Comparison of ENCODE assay signal across 8 cellular contexts in the genomic region with DNA sequence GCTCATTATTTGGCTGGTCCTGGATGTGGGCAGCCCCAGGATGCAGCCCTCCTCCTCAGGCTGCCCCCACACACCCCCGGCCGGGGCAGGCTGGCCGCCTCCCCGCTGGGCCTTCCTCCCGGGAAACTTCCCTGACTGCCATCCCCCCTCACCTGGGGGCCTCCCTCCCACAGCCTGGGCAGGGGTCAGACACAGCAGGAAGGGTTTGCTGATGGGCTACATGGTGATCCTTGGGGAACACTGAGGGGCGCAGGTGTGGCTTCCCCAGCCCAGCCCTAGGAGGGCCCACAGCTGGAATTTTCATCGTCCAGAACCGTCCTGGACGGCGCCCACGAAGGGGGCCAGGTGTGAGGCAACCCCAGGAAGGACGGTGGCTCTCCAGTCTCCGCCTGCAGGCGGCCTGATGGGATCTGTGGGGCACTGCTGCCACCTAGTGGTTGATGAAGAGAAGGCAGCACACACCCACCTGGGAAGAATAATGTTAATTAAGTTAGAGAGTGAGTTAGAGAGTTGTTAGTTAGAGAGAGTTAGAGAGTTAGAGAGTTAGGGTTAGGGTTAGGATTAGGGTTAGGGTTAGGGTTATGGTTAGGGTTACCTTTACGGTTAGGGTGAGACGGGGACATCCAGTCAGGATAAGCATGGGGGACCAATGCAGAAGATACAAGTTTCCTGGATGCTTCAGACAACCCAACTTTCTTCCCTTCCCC.
DNase-seq lines count a peak whose midpoint lies in the region; ATAC-seq, FAIRE-seq and TF ChIP-seq lines count a peak whose summit lies in the region.

No MANE protein-coding gene starts in this region.

- H3K4me3 ChIP-seq in bronchial epithelial cell (ENCODE audit: low read depth, low read length): no peak overlapping the region
- H3K4me3 ChIP-seq in kidney (ENCODE audit: low read length in 2 of 2): no peak overlapping the region

- intact Hi-C loops in kidney (cut with DNase I): loop anchor here (5.0 kb wide), 1 partner anchor 634 kb away; no protein-coding TSS in a partner anchor

- no peaks in the 10 kb centered on the region for H3K4me1 ChIP-seq in kidney (ENCODE audit: control insufficient read depth in 1 of 2, insufficient read depth in 1 of 2, low read depth in 1 of 2, low read length in 2 of 2)

- peaks cover 1% of the 10 kb centered on the region for H3K27me3 ChIP-seq in bronchial epithelial cell (ENCODE audit: control insufficient read depth, insufficient read depth, low read length)

- H3K9me3 ChIP-seq in kidney (ENCODE audit: control insufficient read depth in 1 of 2, low read length in 2 of 2): no peaks in the 10 kb centered on the region

- H3K27ac ChIP-seq in kidney (ENCODE audit: low read depth in 2 of 2, low read length in 2 of 2): no peak overlapping the region

- H3K9ac ChIP-seq in kidney (ENCODE audit: low read length in 2 of 2): no peak overlapping the region

- DNase-seq in NCI-H510A treated with DMSO at 0.1 percent for 48 hours (lab: John Stamatoyannopoulos, UW) (peak; percentile 56), NCI-H510A (lab: John Stamatoyannopoulos, UW) (no peak), NCI-H2171 (lab: John Stamatoyannopoulos, UW) (peak; percentile 42), bronchial epithelial cell (ENCODE audit: low read depth) (peak; percentile 26), kidney (no peak)
- DNase-seq in activated CD4-positive, CD25-positive, alpha-beta regulatory T cell treated with anti-CD3 and anti-CD28 coated beads, Interleukin-2, amount 50 U/mL, for 72 hours: peak; percentile 83
- peak; percentile 76 for DNase-seq in stimulated activated CD4-positive, alpha-beta T cell treated with anti-CD3 and anti-CD28 coated beads, Interleukin-1b, Interleukin-23, amount 100 ng/mL, for 48 hours

- FAIRE-seq in bronchial epithelial cell (lab: Jason Lieb, UNC) (peak; percentile 76), kidney (lab: Jason Lieb, UNC) (peak; percentile 3)

- no peak for ATAC-seq in HG03469 (IDR thresholded peaks at IDR 0.05; ENCODE audit: unreplicated experiment)

- H3K36me3 ChIP-seq in bronchial epithelial cell (ENCODE audit: control insufficient read depth, insufficient read depth, low read length) (no peaks in the 10 kb centered on the region), kidney (ENCODE audit: control insufficient read depth in 1 of 2, insufficient read depth in 2 of 2, low read length in 2 of 2) (no peaks in the 10 kb centered on the region)

- TF ChIP-seq CTCF in bronchial epithelial cell (IDR thresholded peaks at IDR 0.05; ENCODE audit: insufficient read depth, low read length, severe bottlenecking): peak; percentile 83
- TF ChIP-seq CTCF in kidney (IDR thresholded peaks at IDR 0.05; ENCODE audit: borderline replicate concordance, extremely low read depth, insufficient read depth): peak; percentile 99

Comparison
In these comparisons a context has a peak if more than half of its experiments do, and no peak if none do; other contexts are left out.
1. DNase-seq: peak in NCI-H510A treated with DMSO at 0.1 percent for 48 hours (single experiment), NCI-H2171 (single experiment), activated CD4-positive, CD25-positive, alpha-beta regulatory T cell treated with anti-CD3 and anti-CD28 coated beads, Interleukin-2, amount 50 U/mL, for 72 hours (single experiment), bronchial epithelial cell (single experiment) and stimulated activated CD4-positive, alpha-beta T cell treated with anti-CD3 and anti-CD28 coated beads, Interleukin-1b, Interleukin-23, amount 100 ng/mL, for 48 hours (single experiment); none in NCI-H510A (single experiment) and kidney (single experiment).